ENCODE assay signal across 8 cellular contexts in genomic region chr21:33036430-33037162, GRCh38. TPM values are rescaled to one million over a fixed set of nuclear protein-coding genes. Genes with fewer than 3 reads are reported as not detected.
DNase-seq lines count a peak whose midpoint lies in the region; ATAC-seq and TF ChIP-seq lines count a peak whose summit lies in the region.

No MANE protein-coding gene starts in this region.

- no peak overlapping the region for H3K4ac ChIP-seq in mesenchymal stem cell (ENCODE audit: low read depth in 1 of 2, low read length in 2 of 2)

- H3K36me3 Mint-ChIP-seq in CD8-positive, alpha-beta memory T cell = no peaks in the 10 kb centered on the region
- H3K36me3 Mint-ChIP-seq in activated CD8-positive, alpha-beta T cell treated with anti-CD3 and anti-CD28 coated beads for 36 hours (ENCODE audit: low read depth) = no peaks in the 10 kb centered on the region

- H2AK5ac ChIP-seq in mesenchymal stem cell (ENCODE audit: low read length, severe bottlenecking) = no peak overlapping the region

- H2BK120ac ChIP-seq in mesenchymal stem cell (ENCODE audit: low read depth, low read length) = no peak overlapping the region

- peaks cover 11 to 16% (median 13%) of the 10 kb centered on the region in 3 donors for H3K4me1 Mint-ChIP-seq in CD8-positive, alpha-beta memory T cell
- H3K4me1 Mint-ChIP-seq in activated CD8-positive, alpha-beta T cell treated with anti-CD3 and anti-CD28 coated beads for 36 hours (ENCODE audit: low read depth) = peaks cover 12% of the 10 kb centered on the region

- peaks cover 23 to 44% of the 10 kb centered on the region in 2 donors for H3K27me3 Mint-ChIP-seq in CD8-positive, alpha-beta memory T cell
- peaks cover 24% of the 10 kb centered on the region for H3K27me3 Mint-ChIP-seq in activated CD8-positive, alpha-beta T cell treated with anti-CD3 and anti-CD28 coated beads for 36 hours

- peaks cover 4% of the 10 kb centered on the region for H3K4me1 ChIP-seq in CD8-positive, alpha-beta memory T cell (ENCODE audit: insufficient read depth, low read length)
- peaks cover 6% of the 10 kb centered on the region for H3K4me1 ChIP-seq in mesenchymal stem cell (ENCODE audit: control insufficient read depth, insufficient read depth, low read depth, low read length)
- no peaks in the 10 kb centered on the region for H3K4me1 ChIP-seq in prostate gland (replicated peaks)

- H3K18ac ChIP-seq in mesenchymal stem cell (ENCODE audit: low read depth in 1 of 2, low read length in 2 of 2) = peak overlapping the region; percentile 25 to 81

- 24% methylated on average over 10 of the region's 11 CpGs for WGBS in mesenchymal stem cell
- WGBS in prostate gland = 36% methylated on average over 11 of the region's 11 CpGs

- H3K27me3 ChIP-seq in CD8-positive, alpha-beta memory T cell (ENCODE audit: insufficient read depth, low read length, poor library complexity, severe bottlenecking) = peaks cover 8% of the 10 kb centered on the region
- peaks cover 38 to 44% of the 10 kb centered on the region in 2 experiments for H3K27me3 ChIP-seq in mesenchymal stem cell (ENCODE audit: control insufficient read depth in 1 of 2, insufficient read depth in 1 of 2, low read length in 2 of 2)
- peaks cover 30% of the 10 kb centered on the region for H3K27me3 ChIP-seq in prostate gland (replicated peaks; ENCODE audit: insufficient read depth)

- intact Hi-C loops in activated CD8-positive, alpha-beta T cell treated with anti-CD3 and anti-CD28 coated beads for 36 hours (cut with micrococcal nuclease) = no loop called here
- intact Hi-C loops in prostate gland (cut with DNase I) = no loop called here

- POLR2A ChIA-PET in CD8-positive, alpha-beta memory T cell (lab: Charles Lee) = no interaction called here
- POLR2A ChIA-PET in activated CD8-positive, alpha-beta T cell treated with anti-CD3 and anti-CD28 coated beads for 36 hours (lab: Charles Lee) = no interaction called here

- H3K4me3 ChIP-seq in CD8-positive, alpha-beta memory T cell (ENCODE audit: low read length) = no peak overlapping the region
- H3K4me3 ChIP-seq in mesenchymal stem cell (ENCODE audit: insufficient read depth in 1 of 2, low read depth in 1 of 2, low read length in 2 of 2) = peak overlapping the region in 1 of 2 experiments; percentile 11
- no peak overlapping the region for H3K4me3 ChIP-seq in prostate gland

- ATAC-seq in activated CD8-positive, alpha-beta T cell treated with anti-CD3 and anti-CD28 coated beads for 36 hours = peak; percentile 96

- H2BK15ac ChIP-seq in mesenchymal stem cell (ENCODE audit: low read depth, poor library complexity, severe bottlenecking) = peak overlapping the region; percentile 77

- no peak for DNase-seq in CD8-positive, alpha-beta memory T cell
- DNase-seq in HS-5 (ENCODE audit: low read depth) (peak; percentile 49), mesenchymal stem cell (peak; percentile 55), prostate gland (ENCODE audit: low spot score) (no peak), middle frontal gyrus (ENCODE audit: extremely low spot score, low spot score) (no peak), NCI-H146 (lab: John Stamatoyannopoulos, UW) (no peak), DMS153 (lab: John Stamatoyannopoulos, UW) (no peak)
- DNase-seq in activated CD8-positive, alpha-beta T cell treated with anti-CD3 and anti-CD28 coated beads for 36 hours = peak; percentile 61

- H3K27ac ChIP-seq in CD8-positive, alpha-beta memory T cell (ENCODE audit: low read depth, low read length) = no peak overlapping the region
- H3K27ac ChIP-seq in mesenchymal stem cell (ENCODE audit: low read length, poor library complexity, severe bottlenecking) (no peak overlapping the region), prostate gland (no peak overlapping the region)

- peak overlapping the region in 5 of 8 donors; percentile 1 to 78 (median 50) for H3K27ac Mint-ChIP-seq in CD8-positive, alpha-beta memory T cell
- peak overlapping the region; percentile 0 for H3K27ac Mint-ChIP-seq in activated CD8-positive, alpha-beta T cell treated with anti-CD3 and anti-CD28 coated beads for 36 hours

- H3K9me3 ChIP-seq in CD8-positive, alpha-beta memory T cell (ENCODE audit: low read length) = no peaks in the 10 kb centered on the region
- H3K9me3 ChIP-seq in mesenchymal stem cell (ENCODE audit: control insufficient read depth, low read length) (no peaks in the 10 kb centered on the region), prostate gland (no peaks in the 10 kb centered on the region)

- no peak overlapping the region for H3K4me2 ChIP-seq in mesenchymal stem cell (ENCODE audit: low read length, poor library complexity, severe bottlenecking)

- H3K9ac ChIP-seq in mesenchymal stem cell (ENCODE audit: low read length) = no peak overlapping the region

- no peak overlapping the region for H2BK5ac ChIP-seq in mesenchymal stem cell (ENCODE audit: low read depth, low read length, poor library complexity, severe bottlenecking)

- H2BK12ac ChIP-seq in mesenchymal stem cell (ENCODE audit: low read length in 2 of 2) = peak overlapping the region in 1 of 2 experiments; percentile 4

- H3K4me3 Mint-ChIP-seq in CD8-positive, alpha-beta memory T cell = peak overlapping the region in 6 of 7 donors; percentile 9 to 67 (median 44)
- no peak overlapping the region for H3K4me3 Mint-ChIP-seq in activated CD8-positive, alpha-beta T cell treated with anti-CD3 and anti-CD28 coated beads for 36 hours

- H3K23ac ChIP-seq in mesenchymal stem cell (ENCODE audit: low read length in 2 of 2) = no peak overlapping the region

- no peaks in the 10 kb centered on the region for H3K36me3 ChIP-seq in CD8-positive, alpha-beta memory T cell (ENCODE audit: insufficient read depth, low read length)
- H3K36me3 ChIP-seq in mesenchymal stem cell (ENCODE audit: control insufficient read depth in 1 of 2, insufficient read depth in 2 of 2, low read depth in 1 of 2, low read length in 2 of 2) = no peaks in the 10 kb centered on the region
- H3K36me3 ChIP-seq in prostate gland = no peaks in the 10 kb centered on the region

- H2AFZ ChIP-seq in mesenchymal stem cell (ENCODE audit: low read depth, low read length) = no peak overlapping the region

- H3K14ac ChIP-seq in mesenchymal stem cell (ENCODE audit: low read length in 2 of 2) = peak overlapping the region in 1 of 2 experiments; percentile 9

- no peak for TF ChIP-seq POLR2A in prostate gland (IDR thresholded peaks at IDR 0.05)

- H3K79me1 ChIP-seq in mesenchymal stem cell (replicated peaks; ENCODE audit: low read length, poor library complexity, severe bottlenecking) = no peaks in the 10 kb centered on the region

- CTCF ChIA-PET in CD8-positive, alpha-beta memory T cell (lab: Charles Lee) = no interaction called here
- CTCF ChIA-PET in activated CD8-positive, alpha-beta T cell treated with anti-CD3 and anti-CD28 coated beads for 36 hours (lab: Charles Lee) = interaction anchor here (0.9 kb wide), 1 partner anchor 208 kb away, joined by 3 read pairs; no protein-coding TSS in a partner anchor

- peak overlapping the region; percentile 72 for H4K8ac ChIP-seq in mesenchymal stem cell (ENCODE audit: low read length)

- H4K91ac ChIP-seq in mesenchymal stem cell (ENCODE audit: low read length) = peak overlapping the region; percentile 48

- TF ChIP-seq CTCF in activated CD8-positive, alpha-beta T cell treated with anti-CD3 and anti-CD28 coated beads for 36 hours (IDR thresholded peaks at IDR 0.05) = no peak
- no peak for TF ChIP-seq CTCF in prostate gland (IDR thresholded peaks at IDR 0.05)

- peaks cover 0 to 2% (median 0%) of the 10 kb centered on the region in 5 donors for H3K9me3 Mint-ChIP-seq in CD8-positive, alpha-beta memory T cell
- H3K9me3 Mint-ChIP-seq in activated CD8-positive, alpha-beta T cell treated with anti-CD3 and anti-CD28 coated beads for 36 hours = no peaks in the 10 kb centered on the region

RNA-seq across cellular contexts. Expression of gene OLIG2, which starts 10.9 kb away (rescaled TPM):
- total RNA-seq in CD8-positive, alpha-beta memory T cell = not detected
- polyA plus RNA-seq in CD8-positive, alpha-beta memory T cell = not detected
- total RNA-seq in activated CD8-positive, alpha-beta T cell treated with anti-CD3 and anti-CD28 coated beads for 36 hours = not detected
- 0.44 TPM for polyA plus RNA-seq in mesenchymal stem cell (2013, experiment 1 of 2)
- 0.38 TPM for polyA plus RNA-seq in mesenchymal stem cell (2013, experiment 2 of 2)
- total RNA-seq in prostate gland = not detected

RNA-seq across cellular contexts. Expression of gene OLIG1, which starts 33.3 kb away (rescaled TPM):
- total RNA-seq in CD8-positive, alpha-beta memory T cell = not detected
- polyA plus RNA-seq in CD8-positive, alpha-beta memory T cell = not detected
- under 1 TPM in 1 of 2 experiments, not detected in 1; 0.61 TPM for total RNA-seq in activated CD8-positive, alpha-beta T cell treated with anti-CD3 and anti-CD28 coated beads for 36 hours
- polyA plus RNA-seq in mesenchymal stem cell (2013, experiment 1 of 2) = not detected
- not detected for polyA plus RNA-seq in mesenchymal stem cell (2013, experiment 2 of 2)
- total RNA-seq in prostate gland = 10 to 100 TPM in 1 of 2 donors, not detected in 1; 10.8 TPM

Comparison
In these comparisons a context has a peak if more than half of its experiments do, and no peak if none do; other contexts are left out.
1. DNase-seq: peak in HS-5 (single experiment), activated CD8-positive, alpha-beta T cell treated with anti-CD3 and anti-CD28 coated beads for 36 hours (single experiment) and mesenchymal stem cell (single experiment); none in CD8-positive, alpha-beta memory T cell (0 of 5), prostate gland (single experiment), middle frontal gyrus (single experiment), NCI-H146 (single experiment) and DMS153 (single experiment).